2 cellular contexts compared by ENCODE assay signal in the genomic region with DNA sequence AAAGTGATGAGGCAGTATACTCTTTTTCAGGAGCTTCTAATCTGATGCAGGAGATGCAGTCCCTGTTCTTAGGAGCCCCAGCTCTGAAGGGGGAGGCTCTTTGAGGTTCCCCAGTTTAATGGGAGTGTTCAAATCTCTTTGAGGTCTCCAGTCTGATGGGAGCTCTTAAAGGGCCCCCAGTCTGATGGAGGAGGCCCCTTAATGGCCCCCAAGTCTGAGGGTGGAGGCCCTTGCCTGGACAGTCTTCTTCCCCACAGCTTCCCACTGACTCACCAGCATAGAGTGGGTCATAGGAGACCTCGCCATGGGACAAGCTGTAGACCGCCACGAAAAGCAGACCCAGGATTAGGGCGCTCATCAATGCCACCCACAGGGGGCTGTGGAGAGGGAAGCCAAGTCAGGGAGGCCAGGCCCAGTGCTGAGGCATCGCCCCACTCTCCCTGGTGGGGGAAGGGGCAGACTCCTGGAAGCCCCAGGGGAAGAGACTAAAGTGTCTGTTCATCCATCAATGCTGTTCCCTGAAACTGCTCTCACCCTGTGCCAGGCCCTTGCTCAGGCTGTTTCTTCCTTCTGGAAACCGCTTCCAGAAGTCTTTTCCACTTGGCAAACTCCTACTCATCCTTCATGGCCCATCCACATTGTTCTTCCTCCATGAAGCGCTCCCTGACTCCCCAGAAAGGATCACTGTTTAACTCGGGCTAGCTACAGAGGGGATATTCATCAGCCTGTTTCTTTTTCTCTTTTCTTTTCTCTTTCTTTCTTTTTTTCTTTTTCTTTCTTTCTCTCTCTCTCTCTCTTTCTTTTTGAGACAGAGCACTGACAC.
TF ChIP-seq lines count a peak whose summit lies in the region.

No MANE protein-coding gene starts in this region.

TF ChIP-seq in GM12891, 5 proteins besides CTCF, POLR2A, EP300 and RAD21:
- TF ChIP-seq POU2F2 (IDR thresholded peaks at IDR 0.05; ENCODE audit: low read depth, low read length) (no peak), PAX5 (IDR thresholded peaks at IDR 0.05; ENCODE audit: insufficient read depth, low read length, severe bottlenecking) (no peak), SPI1 (IDR thresholded peaks at IDR 0.05; ENCODE audit: low read depth, low read length) (no peak), TAF1 (IDR thresholded peaks at IDR 0.05; ENCODE audit: low read depth, low read length) (no peak), POLR2AphosphoS5 (IDR thresholded peaks at IDR 0.05; ENCODE audit: low read depth, low read length) (no peak)
TF ChIP-seq in GM12891: peak in this region for 0.

TF ChIP-seq in H1, 55 proteins besides CTCF, POLR2A, EP300 and RAD21:
- no peak for TF ChIP-seq POLR2AphosphoS5 (IDR thresholded peaks at IDR 0.05; ENCODE audit: low read depth, low read length)
- no peak for TF ChIP-seq TBP (IDR thresholded peaks at IDR 0.05; ENCODE audit: low read depth, low read length)
- TF ChIP-seq ASH2L (IDR thresholded peaks at IDR 0.05; ENCODE audit: low read length): no peak
- no peak for TF ChIP-seq PHF8 (conservative IDR thresholded peaks at IDR 0.05; ENCODE audit: low read depth, low read length)
- no peak for TF ChIP-seq JUND (IDR thresholded peaks at IDR 0.05; ENCODE audit: low read length)
- no peak for TF ChIP-seq TAF7 (optimal IDR thresholded peaks at IDR 0.05; ENCODE audit: borderline replicate concordance, low read depth, low read length)
- no peak for TF ChIP-seq RNF2 (IDR thresholded peaks at IDR 0.05; ENCODE audit: borderline replicate concordance, low read depth, low read length, missing control alignments, poor library complexity, severe bottlenecking)
- no peak for TF ChIP-seq RXRA (IDR thresholded peaks at IDR 0.05; ENCODE audit: insufficient read depth, low read depth, low read length)
- TF ChIP-seq SAP30 (IDR thresholded peaks at IDR 0.05; ENCODE audit: insufficient read depth, insufficient replicate concordance, low read length): no peak
- no peak for TF ChIP-seq SIN3A (conservative IDR thresholded peaks at IDR 0.05 in 1 of 2, IDR thresholded peaks at IDR 0.05 in 1 of 2; ENCODE audit: low read depth in 1 of 2, low read length in 2 of 2)
- TF ChIP-seq TCF12 (IDR thresholded peaks at IDR 0.05; ENCODE audit: low read depth, low read length): no peak
- TF ChIP-seq EZH2 (IDR thresholded peaks at IDR 0.05; ENCODE audit: low read depth, low read length, severe bottlenecking): no peak
- TF ChIP-seq TAF1 (IDR thresholded peaks at IDR 0.05; ENCODE audit: low read depth, low read length): no peak
- TF ChIP-seq, protein P1, sequence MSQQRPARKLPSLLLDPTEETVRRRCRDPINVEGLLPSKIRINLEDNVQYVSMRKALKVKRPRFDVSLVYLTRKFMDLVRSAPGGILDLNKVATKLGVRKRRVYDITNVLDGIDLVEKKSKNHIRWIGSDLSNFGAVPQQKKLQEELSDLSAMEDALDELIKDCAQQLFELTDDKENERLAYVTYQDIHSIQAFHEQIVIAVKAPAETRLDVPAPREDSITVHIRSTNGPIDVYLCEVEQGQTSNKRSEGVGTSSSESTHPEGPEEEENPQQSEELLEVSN (IDR thresholded peaks at IDR 0.05): no peak
- TF ChIP-seq CHD1 (IDR thresholded peaks at IDR 0.05; ENCODE audit: low read depth, low read length): no peak
